ENCODE assay signal across 10 cellular contexts in the genomic region with DNA sequence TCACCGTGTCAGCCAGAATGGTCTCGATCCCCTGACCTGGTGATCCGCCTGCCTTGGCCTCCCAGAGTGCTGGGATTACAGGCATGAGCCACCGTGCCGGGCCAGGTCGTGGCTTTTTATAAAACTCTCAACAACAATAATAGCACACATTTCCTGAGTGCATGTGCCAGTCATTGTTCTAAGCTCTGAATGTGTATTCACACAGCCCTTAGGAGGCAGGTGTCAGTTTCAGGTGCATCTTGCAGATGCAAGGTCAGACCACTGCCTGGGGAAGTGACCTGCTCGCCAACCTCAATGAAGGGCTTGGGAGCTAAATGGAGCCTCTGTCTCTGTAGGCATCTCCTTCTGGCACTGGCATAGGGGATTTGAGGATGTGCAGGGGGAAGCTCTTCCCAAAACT. TPM values are rescaled to one million over a fixed set of nuclear protein-coding genes. Genes with fewer than 3 reads are reported as not detected.
DNase-seq lines count a peak whose midpoint lies in the region; ATAC-seq and TF ChIP-seq lines count a peak whose summit lies in the region.
"Had no signal": no experiment of that assay in that cellular context is flagged by ENCODE, and none has a peak within 500 bp of the region (broad histone marks: within the 10 kb centered on the region; RNA-seq: fewer than 3 reads in every experiment).

No MANE protein-coding gene starts in this region.

- peaks cover 71% of the 10 kb centered on the region for H3K27me3 Mint-ChIP-seq in WTC11 (ENCODE audit: low read depth)

- no peaks in the 10 kb centered on the region for H3K9me3 ChIP-seq in SJCRH30 (replicated peaks)

- no peak for TF ChIP-seq CTCF in WTC11 (IDR thresholded peaks at IDR 0.05)

- ATAC-seq in GM18505 (IDR thresholded peaks at IDR 0.05; ENCODE audit: unreplicated experiment) = peak; percentile 73
- peak; percentile 88 for ATAC-seq in GM19455 (IDR thresholded peaks at IDR 0.05; ENCODE audit: unreplicated experiment)
- ATAC-seq in HG03025 (IDR thresholded peaks at IDR 0.05; ENCODE audit: low FRiP score, unreplicated experiment) = peak; percentile 95
- ATAC-seq in WTC11 = peak; percentile 5
- no peak for ATAC-seq in stimulated activated naive CD8-positive, alpha-beta T cell treated with anti-CD3 and anti-CD28 coated beads, Interleukin-15, Interleukin-2, amounts not matched to agents 100 U/mL and 50 U/mL, for 24 hours

- H3K27me3 ChIP-seq in SJCRH30 = no peaks in the 10 kb centered on the region

- no peaks in the 10 kb centered on the region for H3K9me3 Mint-ChIP-seq in WTC11

- H3K27ac Mint-ChIP-seq in WTC11 = no peak overlapping the region

- H3K4me3 ChIP-seq in SJCRH30 = no peak overlapping the region

- in situ Hi-C loops in ACHN (cut with HindIII; ENCODE audit: low pct_ligation_motif_present, low pct_unique_long_range_greater_than_20kb, low sequenced_read_pairs) = no loop called here

- H3K36me3 Mint-ChIP-seq in WTC11 = no peaks in the 10 kb centered on the region

- H3K27ac ChIP-seq in SJCRH30 = no peak overlapping the region

- no peak overlapping the region for H3K4me3 Mint-ChIP-seq in WTC11

- no peak for TF ChIP-seq POLR2A in GM18505 (IDR thresholded peaks at IDR 0.05; ENCODE audit: borderline replicate concordance, extremely low read depth, insufficient read depth, insufficient read length)

- peaks cover 2% of the 10 kb centered on the region; the same call in 1 of the 2 replicates for H3K4me1 ChIP-seq in SJCRH30

- peaks cover 66% of the 10 kb centered on the region for H3K4me1 Mint-ChIP-seq in WTC11

- H3K36me3 ChIP-seq in SJCRH30 = no peaks in the 10 kb centered on the region

- POLR2A ChIA-PET in WTC11 (lab: Charles Lee) = no interaction called here

- DNase-seq in WTC11 (ENCODE audit: low spot score) (no peak), EL (no peak), ACHN (no peak), SJCRH30 (no peak)
- no peak for DNase-seq in stimulated activated naive CD8-positive, alpha-beta T cell treated with anti-CD3 and anti-CD28 coated beads, Interleukin-15, Interleukin-2, amounts not matched to agents 100 U/mL and 50 U/mL, for 24 hours
- DNase-seq: NCI-H446 had no signal

- CTCF ChIA-PET in WTC11 (lab: Charles Lee) = interaction anchor here (1.0 to 4.8 kb wide), 3 partner anchors 20 to 165 kb away, joined by 3 to 18 read pairs (median 3); a partner anchor contains a TSS

TF ChIP-seq in WTC11, 78 proteins besides CTCF, POLR2A, EP300 and RAD21:
- TF ChIP-seq ATF1 (CRISPR knock-in tag; IDR thresholded peaks at IDR 0.05) = 0 out of 2 replicates have a peak, but pooled peaks have one; percentile 45
- no peak for TF ChIP-seq NFATC4 (CRISPR knock-in tag; IDR thresholded peaks at IDR 0.05)

RNA-seq across cellular contexts. Expression of a gene that starts 1.6 kb away (rescaled TPM):
- total RNA-seq in WTC11 (2021) = 13.9 to 15.5 TPM (median 14.0 TPM) in 3 replicates
- 0.56 and 0.77 TPM in 2 replicates for total RNA-seq in SJCRH30 (2014; rRNA removed; shearing (Covaris generic))
- total RNA-seq: T-helper 1 cell treated with Interleukin-12 subunit alpha and Interleukin-12 subunit beta and Interleukin-4 antibody, amounts not matched to agents 30 ng/mL and 1 ng/mL, for 36 hours had no signal

RNA-seq across cellular contexts. Expression of a gene that starts 18.5 kb away (rescaled TPM):
- 81.5 to 90.3 TPM (median 86.0 TPM) in 3 replicates for total RNA-seq in WTC11 (2021)
- total RNA-seq in SJCRH30 (2014; rRNA removed; shearing (Covaris generic)) = 46.0 and 51.1 TPM in 2 replicates

RNA-seq across cellular contexts. Expression of a gene that starts 53.6 kb away (rescaled TPM):
- 47.0 to 52.9 TPM (median 49.0 TPM) in 3 replicates for total RNA-seq in WTC11 (2021)
- total RNA-seq in SJCRH30 (2014; rRNA removed; shearing (Covaris generic)) = 16.7 and 19.4 TPM in 2 replicates
- total RNA-seq: T-helper 1 cell treated with Interleukin-12 subunit alpha and Interleukin-12 subunit beta and Interleukin-4 antibody, amounts not matched to agents 30 ng/mL and 1 ng/mL, for 36 hours had no signal

RNA-seq across cellular contexts. Expression of a gene that starts 56.6 kb away (rescaled TPM):
- 13.5 to 17.2 TPM (median 14.6 TPM) in 3 replicates for total RNA-seq in WTC11 (2021)
- total RNA-seq in SJCRH30 (2014; rRNA removed; shearing (Covaris generic)) = 30.7 and 36.9 TPM in 2 replicates
